In genomic region chr12:117064049-117064448, GRCh38 we compare ENCODE assay signal across 21 cellular contexts. TPM values are rescaled to one million over a fixed set of nuclear protein-coding genes. Genes with fewer than 3 reads are reported as not detected.
DNase-seq lines count a peak whose midpoint lies in the region; ATAC-seq and TF ChIP-seq lines count a peak whose summit lies in the region.
"Had no signal": no experiment of that assay in that cellular context is flagged by ENCODE, and none has a peak within 500 bp of the region (broad histone marks: within the 10 kb centered on the region; RNA-seq: fewer than 3 reads in every experiment).

No MANE protein-coding gene starts in this region.

- H3K4me3 ChIP-seq in CD8-positive, alpha-beta T cell (ENCODE audit: low read depth, low read length): no peak overlapping the region
- H3K4me3 ChIP-seq: cardiac muscle cell, gastrocnemius medialis, suprapubic skin had no signal

- no peaks in the 10 kb centered on the region for H3K36me3 Mint-ChIP-seq in activated CD4-positive, alpha-beta memory T cell treated with anti-CD3 and anti-CD28 coated beads, Interleukin-2, amount 10 ng/mL, durations not matched to agents 7 days and 5 days (ENCODE audit: low read depth)
- H3K36me3 Mint-ChIP-seq in activated CD4-positive, alpha-beta memory T cell treated with anti-CD3 and anti-CD28 coated beads for 36 hours: no peaks in the 10 kb centered on the region
- no peaks in the 10 kb centered on the region for H3K36me3 Mint-ChIP-seq in CD8-positive, alpha-beta T cell
- no peaks in the 10 kb centered on the region for H3K36me3 Mint-ChIP-seq in activated CD8-positive, alpha-beta T cell treated with anti-CD3 and anti-CD28 coated beads for 36 hours (ENCODE audit: low read depth)
- no peaks in the 10 kb centered on the region for H3K36me3 Mint-ChIP-seq in naive thymus-derived CD8-positive, alpha-beta T cell

- DNase-seq in activated CD4-positive, alpha-beta memory T cell treated with anti-CD3 and anti-CD28 coated beads, Interleukin-2, amount 10 ng/mL, durations not matched to agents 7 days and 5 days: no peak
- DNase-seq in activated CD4-positive, alpha-beta memory T cell treated with anti-CD3 and anti-CD28 coated beads for 36 hours: no peak
- DNase-seq in CD8-positive, alpha-beta T cell: no peak
- DNase-seq in activated CD8-positive, alpha-beta T cell treated with anti-CD3 and anti-CD28 coated beads for 36 hours: no peak
- peak in 1 of 10 donors; percentile 27 for DNase-seq in naive thymus-derived CD8-positive, alpha-beta T cell
- no peak for DNase-seq in mucosa of gallbladder (ENCODE audit: low spot score)
- no peak for DNase-seq in NCI-H1436 (lab: John Stamatoyannopoulos, UW)
- DNase-seq: activated CD4-positive, alpha-beta T cell treated with anti-CD3 and anti-CD28 coated beads, Interleukin-2, amount 50 U/mL, for 1 hour; DMS79 treated with DMSO at 0.1 percent for 48 hours; erythroblast; gastrocnemius medialis; NCI-H187 treated with DMSO at 0.1 percent for 48 hours; NCI-H446 treated with DMSO at 0.1 percent for 48 hours; stimulated activated CD4-positive, alpha-beta T cell treated with anti-CD3 and anti-CD28 coated beads, Interleukin-12 subunit alpha, Interleukin-12 subunit beta, amount 100 ng/mL, for 4 hours had no signal

- CTCF ChIA-PET in activated CD4-positive, alpha-beta memory T cell treated with anti-CD3 and anti-CD28 coated beads, Interleukin-2, amount 10 ng/mL, durations not matched to agents 7 days and 5 days (lab: Charles Lee): interaction anchor here (1.4 to 2.0 kb wide), 2 partner anchors 35 to 38 kb away, joined by 5 read pairs; partner anchors contain the start of gene TESC
- CTCF ChIA-PET in activated CD4-positive, alpha-beta memory T cell treated with anti-CD3 and anti-CD28 coated beads for 36 hours (lab: Charles Lee): interaction anchor here (1.7 kb wide), 1 partner anchor 56 kb away, joined by 4 read pairs; no protein-coding TSS in a partner anchor
- CTCF ChIA-PET in CD8-positive, alpha-beta T cell (lab: Charles Lee): interaction anchor here (1.5 to 3.3 kb wide), 2 partner anchors 38 to 56 kb away, joined by 5 to 11 read pairs; no protein-coding TSS in a partner anchor
- CTCF ChIA-PET in activated CD8-positive, alpha-beta T cell treated with anti-CD3 and anti-CD28 coated beads for 36 hours (lab: Charles Lee): interaction anchor here (0.8 to 1.6 kb wide), 4 partner anchors 11 to 54 kb away, joined by 3 to 6 read pairs (median 4); no protein-coding TSS in a partner anchor

- ATAC-seq in CD8-positive, alpha-beta T cell: no peak
- no peak for ATAC-seq in activated CD8-positive, alpha-beta T cell treated with anti-CD3 and anti-CD28 coated beads for 36 hours
- ATAC-seq in naive thymus-derived CD8-positive, alpha-beta T cell: no peak
- ATAC-seq in HG03521 (IDR thresholded peaks at IDR 0.05; ENCODE audit: unreplicated experiment): no peak
- ATAC-seq: gastrocnemius medialis, SK-N-SH treated with all-trans-retinoic acid at 6 μM for 48 hours had no signal

- POLR2A ChIA-PET in activated CD4-positive, alpha-beta memory T cell treated with anti-CD3 and anti-CD28 coated beads, Interleukin-2, amount 10 ng/mL, durations not matched to agents 7 days and 5 days (lab: Charles Lee): interaction anchor here (1.0 to 2.6 kb wide), 3 partner anchors 22 to 140 kb away, joined by 3 to 24 read pairs (median 4); partner anchors contain the start of gene TESC
- POLR2A ChIA-PET in activated CD4-positive, alpha-beta memory T cell treated with anti-CD3 and anti-CD28 coated beads for 36 hours (lab: Charles Lee): no interaction called here
- POLR2A ChIA-PET in CD8-positive, alpha-beta T cell (lab: Charles Lee): no interaction called here
- POLR2A ChIA-PET in activated CD8-positive, alpha-beta T cell treated with anti-CD3 and anti-CD28 coated beads for 36 hours (lab: Charles Lee): interaction anchor here (0.9 to 1.4 kb wide), 2 partner anchors 11 to 34 kb away, joined by 3 to 4 read pairs; no protein-coding TSS in a partner anchor
- POLR2A ChIA-PET in naive thymus-derived CD8-positive, alpha-beta T cell (lab: Charles Lee): interaction anchor here (1.3 kb wide), 1 partner anchor 29 kb away, joined by 4 read pairs; no protein-coding TSS in a partner anchor

- no peaks in the 10 kb centered on the region for H3K9me3 ChIP-seq in CD8-positive, alpha-beta T cell (ENCODE audit: low read length)
- H3K9me3 ChIP-seq: gastrocnemius medialis, suprapubic skin had no signal

- no peaks in the 10 kb centered on the region for H3K36me3 ChIP-seq in CD8-positive, alpha-beta T cell (ENCODE audit: insufficient read depth, low read length)
- H3K36me3 ChIP-seq: cardiac muscle cell, gastrocnemius medialis, suprapubic skin had no signal

- H3K9me3 Mint-ChIP-seq in activated CD4-positive, alpha-beta memory T cell treated with anti-CD3 and anti-CD28 coated beads, Interleukin-2, amount 10 ng/mL, durations not matched to agents 7 days and 5 days: no peaks in the 10 kb centered on the region
- H3K9me3 Mint-ChIP-seq in activated CD4-positive, alpha-beta memory T cell treated with anti-CD3 and anti-CD28 coated beads for 36 hours: no peaks in the 10 kb centered on the region
- no peaks in the 10 kb centered on the region for H3K9me3 Mint-ChIP-seq in CD8-positive, alpha-beta T cell
- no peaks in the 10 kb centered on the region for H3K9me3 Mint-ChIP-seq in activated CD8-positive, alpha-beta T cell treated with anti-CD3 and anti-CD28 coated beads for 36 hours
- no peaks in the 10 kb centered on the region for H3K9me3 Mint-ChIP-seq in naive thymus-derived CD8-positive, alpha-beta T cell
- H3K9me3 Mint-ChIP-seq: neural crest cell had no signal

- peaks cover 28% of the 10 kb centered on the region for H3K4me1 ChIP-seq in CD8-positive, alpha-beta T cell (ENCODE audit: insufficient read depth, low read length)
- H3K4me1 ChIP-seq: gastrocnemius medialis had no signal

- H3K27ac ChIP-seq in CD8-positive, alpha-beta T cell (ENCODE audit: low read depth, low read length): no peak overlapping the region
- H3K27ac ChIP-seq: C4-2B, cardiac muscle cell, suprapubic skin had no signal

- H3K4me3 Mint-ChIP-seq in activated CD4-positive, alpha-beta memory T cell treated with anti-CD3 and anti-CD28 coated beads, Interleukin-2, amount 10 ng/mL, durations not matched to agents 7 days and 5 days: no peak overlapping the region
- H3K4me3 Mint-ChIP-seq in activated CD4-positive, alpha-beta memory T cell treated with anti-CD3 and anti-CD28 coated beads for 36 hours: no peak overlapping the region
- peak overlapping the region; percentile 72 for H3K4me3 Mint-ChIP-seq in CD8-positive, alpha-beta T cell
- H3K4me3 Mint-ChIP-seq in activated CD8-positive, alpha-beta T cell treated with anti-CD3 and anti-CD28 coated beads for 36 hours: no peak overlapping the region
- H3K4me3 Mint-ChIP-seq in naive thymus-derived CD8-positive, alpha-beta T cell: peak overlapping the region in 7 of 10 donors; percentile 72 to 91 (median 82)
- H3K4me3 Mint-ChIP-seq: neural crest cell had no signal

- no peaks in the 10 kb centered on the region for H3K27me3 ChIP-seq in CD8-positive, alpha-beta T cell (ENCODE audit: insufficient read depth, low read length)
- H3K27me3 ChIP-seq: cardiac muscle cell, gastrocnemius medialis, suprapubic skin had no signal

- no peaks in the 10 kb centered on the region for H3K27me3 Mint-ChIP-seq in activated CD4-positive, alpha-beta memory T cell treated with anti-CD3 and anti-CD28 coated beads, Interleukin-2, amount 10 ng/mL, durations not matched to agents 7 days and 5 days
- no peaks in the 10 kb centered on the region for H3K27me3 Mint-ChIP-seq in activated CD4-positive, alpha-beta memory T cell treated with anti-CD3 and anti-CD28 coated beads for 36 hours
- H3K27me3 Mint-ChIP-seq in CD8-positive, alpha-beta T cell (ENCODE audit: low read depth): no peaks in the 10 kb centered on the region
- no peaks in the 10 kb centered on the region for H3K27me3 Mint-ChIP-seq in activated CD8-positive, alpha-beta T cell treated with anti-CD3 and anti-CD28 coated beads for 36 hours
- no peaks in the 10 kb centered on the region for H3K27me3 Mint-ChIP-seq in naive thymus-derived CD8-positive, alpha-beta T cell

- peaks cover 42% of the 10 kb centered on the region for H3K4me1 Mint-ChIP-seq in activated CD4-positive, alpha-beta memory T cell treated with anti-CD3 and anti-CD28 coated beads, Interleukin-2, amount 10 ng/mL, durations not matched to agents 7 days and 5 days
- peaks cover 22% of the 10 kb centered on the region for H3K4me1 Mint-ChIP-seq in activated CD4-positive, alpha-beta memory T cell treated with anti-CD3 and anti-CD28 coated beads for 36 hours (ENCODE audit: low read depth)
- H3K4me1 Mint-ChIP-seq in CD8-positive, alpha-beta T cell (ENCODE audit: low read depth): peaks cover 48% of the 10 kb centered on the region
- H3K4me1 Mint-ChIP-seq in activated CD8-positive, alpha-beta T cell treated with anti-CD3 and anti-CD28 coated beads for 36 hours (ENCODE audit: low read depth): peaks cover 26% of the 10 kb centered on the region
- peaks cover 30 to 65% (median 52%) of the 10 kb centered on the region in 4 donors for H3K4me1 Mint-ChIP-seq in naive thymus-derived CD8-positive, alpha-beta T cell

- H3K27ac Mint-ChIP-seq in activated CD4-positive, alpha-beta memory T cell treated with anti-CD3 and anti-CD28 coated beads, Interleukin-2, amount 10 ng/mL, durations not matched to agents 7 days and 5 days: peak overlapping the region; percentile 84
- no peak overlapping the region for H3K27ac Mint-ChIP-seq in activated CD4-positive, alpha-beta memory T cell treated with anti-CD3 and anti-CD28 coated beads for 36 hours
- H3K27ac Mint-ChIP-seq in CD8-positive, alpha-beta T cell: peak overlapping the region; percentile 4
- peak overlapping the region; percentile 82 for H3K27ac Mint-ChIP-seq in activated CD8-positive, alpha-beta T cell treated with anti-CD3 and anti-CD28 coated beads for 36 hours
- H3K27ac Mint-ChIP-seq in naive thymus-derived CD8-positive, alpha-beta T cell: peak overlapping the region; percentile 29 to 94 (median 90)

- no peak for TF ChIP-seq CTCF in CD8-positive, alpha-beta T cell (IDR thresholded peaks at IDR 0.05)
- TF ChIP-seq CTCF in activated CD8-positive, alpha-beta T cell treated with anti-CD3 and anti-CD28 coated beads for 36 hours (IDR thresholded peaks at IDR 0.05): no peak

- intact Hi-C loops in activated CD4-positive, alpha-beta memory T cell treated with anti-CD3 and anti-CD28 coated beads for 36 hours (cut with micrococcal nuclease): no loop called here
- intact Hi-C loops in CD8-positive, alpha-beta T cell (cut with DNase I, micrococcal nuclease): no loop called here
- intact Hi-C loops in activated CD8-positive, alpha-beta T cell treated with anti-CD3 and anti-CD28 coated beads for 36 hours (cut with micrococcal nuclease): no loop called here

RNA-seq across cellular contexts. Expression of gene TESC, which starts 35.2 kb away (rescaled TPM):
- 10 to 100 TPM; 29.2 to 30.1 TPM for total RNA-seq in activated CD4-positive, alpha-beta memory T cell treated with anti-CD3 and anti-CD28 coated beads, Interleukin-2, amount 10 ng/mL, durations not matched to agents 7 days and 5 days
- 10 to 100 TPM; 24.4 to 26.6 TPM for total RNA-seq in activated CD4-positive, alpha-beta memory T cell treated with anti-CD3 and anti-CD28 coated beads for 36 hours
- 1 to 10 TPM; 4.1 to 6.3 TPM for total RNA-seq in CD8-positive, alpha-beta T cell
- 10 to 100 TPM; 41.7 to 46.8 TPM for total RNA-seq in activated CD8-positive, alpha-beta T cell treated with anti-CD3 and anti-CD28 coated beads for 36 hours
- not detected for total RNA-seq in naive thymus-derived CD8-positive, alpha-beta T cell
- polyA plus RNA-seq in naive thymus-derived CD8-positive, alpha-beta T cell: 1 to 10 TPM; 3.2 to 9.9 (median 3.2) TPM
- 260 TPM for total RNA-seq in mucosa of gallbladder
- total RNA-seq: RPMI7951 had no signal

Comparison
In these comparisons a context has a peak if more than half of its experiments do, and no peak if none do; other contexts are left out.
1. POLR2A ChIA-PET loops: an anchor here in activated CD4-positive, alpha-beta memory T cell treated with anti-CD3 and anti-CD28 coated beads, Interleukin-2, amount 10 ng/mL, durations not matched to agents 7 days and 5 days (1.0 to 2.6 kb wide), activated CD8-positive, alpha-beta T cell treated with anti-CD3 and anti-CD28 coated beads for 36 hours (0.9 to 1.4 kb wide) and naive thymus-derived CD8-positive, alpha-beta T cell (1.3 kb wide); none called in activated CD4-positive, alpha-beta memory T cell treated with anti-CD3 and anti-CD28 coated beads for 36 hours and CD8-positive, alpha-beta T cell.
2. H3K4me3 Mint-ChIP-seq: peak in CD8-positive, alpha-beta T cell (single experiment) and naive thymus-derived CD8-positive, alpha-beta T cell (7 of 10); none in activated CD4-positive, alpha-beta memory T cell treated with anti-CD3 and anti-CD28 coated beads, Interleukin-2, amount 10 ng/mL, durations not matched to agents 7 days and 5 days (single experiment), activated CD4-positive, alpha-beta memory T cell treated with anti-CD3 and anti-CD28 coated beads for 36 hours (single experiment) and activated CD8-positive, alpha-beta T cell treated with anti-CD3 and anti-CD28 coated beads for 36 hours (single experiment).